11 cellular contexts compared by ENCODE assay signal in genomic region chr14:52052991-52053390, GRCh38. TPM values are rescaled to one million over a fixed set of nuclear protein-coding genes. Genes with fewer than 3 reads are reported as not detected.
A peak's percentile ranks its signal among the peaks of the same experiment; 100 is the strongest.
DNase-seq lines count a peak whose midpoint lies in the region; ATAC-seq and TF ChIP-seq lines count a peak whose summit lies in the region.
"Had no signal": no experiment of that assay in that cellular context is flagged by ENCODE, and none has a peak within 500 bp of the region (broad histone marks: within the 10 kb centered on the region; RNA-seq: fewer than 3 reads in every experiment).

No MANE protein-coding gene starts in this region.

- intact Hi-C loops in heart left ventricle (cut with DNase I): no loop called here
- intact Hi-C loops in transverse colon (cut with DNase I; ENCODE audit: low total_unique reads): no loop called here

- H3K36me3 ChIP-seq in heart left ventricle (peaks cover 0 to 44% (median 4%) of the 10 kb centered on the region in 9 donors), transverse colon (no peaks in the 10 kb centered on the region)
- H3K36me3 ChIP-seq: SJCRH30 had no signal

- H3K27ac ChIP-seq in heart left ventricle (peak overlapping the region; percentile 18 to 79 (median 74)), transverse colon (peak overlapping the region; percentile 49 to 76 (median 64))
- H3K27ac ChIP-seq: SJCRH30 had no signal

- H3K9me3 ChIP-seq in heart left ventricle: no peaks in the 10 kb centered on the region
- H3K9me3 ChIP-seq in transverse colon: no peaks in the 10 kb centered on the region
- H3K9me3 ChIP-seq: SJCRH30 had no signal

- no peaks in the 10 kb centered on the region for H3K27me3 ChIP-seq in heart left ventricle
- H3K27me3 ChIP-seq in transverse colon: no peaks in the 10 kb centered on the region
- H3K27me3 ChIP-seq: SJCRH30 had no signal

- TF ChIP-seq CTCF in cardiac fibroblast (IDR thresholded peaks at IDR 0.05; ENCODE audit: low read depth, low read length): no peak
- TF ChIP-seq CTCF in heart left ventricle (IDR thresholded peaks at IDR 0.05): no peak
- no peak for TF ChIP-seq CTCF in omental fat pad (IDR thresholded peaks at IDR 0.05)
- TF ChIP-seq CTCF in transverse colon (IDR thresholded peaks at IDR 0.05): no peak

- no peak for TF ChIP-seq POLR2A in heart left ventricle (IDR thresholded peaks at IDR 0.05)
- no peak for TF ChIP-seq POLR2A in transverse colon (IDR thresholded peaks at IDR 0.05)

- H3K4me3 ChIP-seq in cardiac fibroblast (replicated peaks in 1 of 2; ENCODE audit: low read depth in 2 of 2, low read length in 2 of 2) (no peak overlapping the region), heart left ventricle (no peak overlapping the region), transverse colon (no peak overlapping the region)
- H3K4me3 ChIP-seq: SJCRH30 had no signal

- WGBS in heart left ventricle, 4 donors: 38 to 47% (median 45%) methylated on average over 5 of the region's 5 CpGs
- WGBS in transverse colon (ENCODE audit: low coverage in 1 of 2), 2 donors: 62 to 84% methylated on average over 5 of the region's 5 CpGs

- peak; percentile 69 to 73 for DNase-seq in cardiac fibroblast (ENCODE audit: low read depth in 2 of 2)
- no peak for DNase-seq in heart left ventricle
- no peak for DNase-seq in omental fat pad (ENCODE audit: low spot score)
- DNase-seq in transverse colon: no peak
- DNase-seq in effector CD8-positive, alpha-beta T cell (lab: John Stamatoyannopoulos, UW): no peak
- DNase-seq in NCI-H1930 (lab: John Stamatoyannopoulos, UW): no peak
- no peak for DNase-seq in A172 (ENCODE audit: low spot score)
- DNase-seq: CD8-positive, alpha-beta memory T cell; posterior cingulate gyrus; SJCRH30; stimulated activated CD4-positive, alpha-beta T cell treated with anti-CD3 and anti-CD28 coated beads, Interleukin-1b, Interleukin-23, amount 100 ng/mL, for 48 hours had no signal

- H3K4me1 ChIP-seq in heart left ventricle (peaks cover 7 to 82% (median 72%) of the 10 kb centered on the region in 12 donors), transverse colon (peaks cover 15 to 57% (median 36%) of the 10 kb centered on the region in 4 donors)
- H3K4me1 ChIP-seq: SJCRH30 had no signal

- peak in 2 of 4 donors; percentile 25 to 33 for ATAC-seq in heart left ventricle
- peak; percentile 78 for ATAC-seq in omental fat pad (ENCODE audit: low FRiP score)

- in situ Hi-C loops in transverse colon (cut with MboI; ENCODE audit: low pct_ligation_motif_present in 1 of 4, low pct_unique_long_range_greater_than_20kb in 1 of 4, low sequenced_read_pairs in 3 of 4): no loop called here

- TF ChIP-seq EP300 in transverse colon (IDR thresholded peaks at IDR 0.05; ENCODE audit: low read depth): no peak

RNA-seq across cellular contexts. Expression of gene NID2, which starts 15.9 kb away (rescaled TPM):
- 10 to 100 TPM; 32.0 to 77.4 (median 40.9) TPM for total RNA-seq in heart left ventricle
- polyA plus RNA-seq in heart left ventricle: 10 to 100 TPM; 17.3 to 18.8 TPM
- total RNA-seq in omental fat pad: 10 to 100 TPM; 33.3 to 67.0 (median 45.4) TPM
- 10 to 100 TPM in 3 of 4 donors, 1 to 10 TPM in 1; 8.3 to 62.7 (median 27.4) TPM for total RNA-seq in transverse colon
- total RNA-seq in A172 (2014; rRNA removed; shearing (Covaris generic)): not detected in 2 replicates
- total RNA-seq: CD8-positive, alpha-beta memory T cell had no signal

Comparison
In these comparisons a context has a peak if more than half of its experiments do, and no peak if none do; other contexts are left out.
1. DNase-seq: peak in cardiac fibroblast (2 of 2); none in heart left ventricle (0 of 5), omental fat pad (single experiment), transverse colon (single experiment), effector CD8-positive, alpha-beta T cell (single experiment), NCI-H1930 (0 of 2) and A172 (single experiment).